Comparison of ENCODE assay signal across 1 cellular context in the genomic region with DNA sequence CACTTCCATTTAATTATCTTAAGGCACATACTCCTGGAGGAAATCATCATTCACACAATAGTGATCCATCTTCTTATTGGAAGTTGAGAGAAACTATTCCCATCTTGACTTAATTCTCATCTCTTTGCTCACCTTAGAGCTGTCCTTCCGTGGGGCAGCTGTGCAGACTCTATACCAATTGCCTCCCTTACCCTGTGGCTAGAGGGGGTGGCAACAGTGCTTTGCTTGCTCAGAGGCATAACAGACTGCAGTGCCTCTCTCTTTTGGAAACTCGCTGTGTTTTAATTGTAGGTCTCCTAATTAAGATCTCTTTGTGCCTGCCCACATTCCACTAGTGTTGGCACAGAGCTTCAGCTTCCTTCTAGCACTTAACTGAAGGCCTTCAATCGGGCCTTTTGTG.
TF ChIP-seq lines count a peak whose summit lies in the region.

No MANE protein-coding gene starts in this region.

TF ChIP-seq in SK-N-SH, 30 proteins besides CTCF, POLR2A, EP300 and RAD21 (continued from another document):
- TF ChIP-seq, protein P1, sequence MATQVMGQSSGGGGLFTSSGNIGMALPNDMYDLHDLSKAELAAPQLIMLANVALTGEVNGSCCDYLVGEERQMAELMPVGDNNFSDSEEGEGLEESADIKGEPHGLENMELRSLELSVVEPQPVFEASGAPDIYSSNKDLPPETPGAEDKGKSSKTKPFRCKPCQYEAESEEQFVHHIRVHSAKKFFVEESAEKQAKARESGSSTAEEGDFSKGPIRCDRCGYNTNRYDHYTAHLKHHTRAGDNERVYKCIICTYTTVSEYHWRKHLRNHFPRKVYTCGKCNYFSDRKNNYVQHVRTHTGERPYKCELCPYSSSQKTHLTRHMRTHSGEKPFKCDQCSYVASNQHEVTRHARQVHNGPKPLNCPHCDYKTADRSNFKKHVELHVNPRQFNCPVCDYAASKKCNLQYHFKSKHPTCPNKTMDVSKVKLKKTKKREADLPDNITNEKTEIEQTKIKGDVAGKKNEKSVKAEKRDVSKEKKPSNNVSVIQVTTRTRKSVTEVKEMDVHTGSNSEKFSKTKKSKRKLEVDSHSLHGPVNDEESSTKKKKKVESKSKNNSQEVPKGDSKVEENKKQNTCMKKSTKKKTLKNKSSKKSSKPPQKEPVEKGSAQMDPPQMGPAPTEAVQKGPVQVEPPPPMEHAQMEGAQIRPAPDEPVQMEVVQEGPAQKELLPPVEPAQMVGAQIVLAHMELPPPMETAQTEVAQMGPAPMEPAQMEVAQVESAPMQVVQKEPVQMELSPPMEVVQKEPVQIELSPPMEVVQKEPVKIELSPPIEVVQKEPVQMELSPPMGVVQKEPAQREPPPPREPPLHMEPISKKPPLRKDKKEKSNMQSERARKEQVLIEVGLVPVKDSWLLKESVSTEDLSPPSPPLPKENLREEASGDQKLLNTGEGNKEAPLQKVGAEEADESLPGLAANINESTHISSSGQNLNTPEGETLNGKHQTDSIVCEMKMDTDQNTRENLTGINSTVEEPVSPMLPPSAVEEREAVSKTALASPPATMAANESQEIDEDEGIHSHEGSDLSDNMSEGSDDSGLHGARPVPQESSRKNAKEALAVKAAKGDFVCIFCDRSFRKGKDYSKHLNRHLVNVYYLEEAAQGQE (IDR thresholded peaks at IDR 0.05; ENCODE audit: low read depth, low read length): no peak
- TF ChIP-seq GABPA (IDR thresholded peaks at IDR 0.05; ENCODE audit: low read depth): no peak
